2 cellular contexts compared by ENCODE assay signal in the genomic region with DNA sequence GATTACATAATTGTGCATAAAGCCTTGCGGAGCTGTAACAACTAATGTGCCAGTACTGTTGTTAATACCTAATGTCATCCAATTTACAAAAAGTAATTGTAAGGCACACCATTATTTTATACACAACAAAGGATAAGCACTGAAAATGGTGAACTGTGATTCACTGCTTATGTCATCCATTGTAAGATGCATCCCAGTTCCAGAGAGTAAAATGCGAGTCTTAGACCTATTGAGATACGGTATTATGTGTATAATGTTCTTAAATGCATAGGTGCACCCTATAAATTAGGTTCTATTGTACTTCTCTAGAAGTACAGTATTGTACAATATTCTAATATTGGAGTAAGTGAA.
TF ChIP-seq lines count a peak whose summit lies in the region.

No MANE protein-coding gene starts in this region.

TF ChIP-seq in A549, 52 proteins besides CTCF, POLR2A, EP300 and RAD21:
- TF ChIP-seq POLR2AphosphoS2 (conservative IDR thresholded peaks at IDR 0.05; ENCODE audit: low read length), result no peak
TF ChIP-seq in A549: peak in this region for 0.

TF ChIP-seq in HEK293, 187 proteins besides CTCF, POLR2A, EP300 and RAD21:
- TF ChIP-seq ZNF776 (tag by site-specific recombination; IDR thresholded peaks at IDR 0.05; ENCODE audit: borderline replicate concordance) (no peak), ZNF335 (tag by site-specific recombination; conservative IDR thresholded peaks at IDR 0.05) (peak; percentile 11; the same call in 1 of the 2 replicates), YY1 (tag by site-specific recombination; IDR thresholded peaks at IDR 0.05) (0 out of 2 replicates have a peak, but pooled peaks have one; percentile 8), ZBTB10 (tag by site-specific recombination; IDR thresholded peaks at IDR 0.05) (no peak)
